Comparison of ENCODE assay signal across 8 cellular contexts in genomic region chr2:131682122-131682944, GRCh38.
DNase-seq lines count a peak whose midpoint lies in the region; ATAC-seq and TF ChIP-seq lines count a peak whose summit lies in the region.

No MANE protein-coding gene starts in this region.

- peaks cover 36% of the 10 kb centered on the region for H3K4me1 Mint-ChIP-seq in activated CD8-positive, alpha-beta T cell treated with anti-CD3 and anti-CD28 coated beads for 36 hours (ENCODE audit: low read depth)

- CTCF ChIA-PET in activated CD8-positive, alpha-beta T cell treated with anti-CD3 and anti-CD28 coated beads for 36 hours (lab: Charles Lee), result interaction anchor here (1.8 to 2.5 kb wide), 4 partner anchors 8 to 119 kb away, joined by 4 to 27 read pairs (median 7); no protein-coding TSS in a partner anchor

- H3K4me3 ChIP-seq in BE2C (ENCODE audit: low read depth, low read length), result peak overlapping the region; percentile 66
- H3K4me3 ChIP-seq in ectodermal cell (ENCODE audit: insufficient read depth, low read depth, low read length), result peak overlapping the region; percentile 69
- H3K4me3 ChIP-seq in lung, result peak overlapping the region; percentile 61

- TF ChIP-seq CTCF in BE2C (IDR thresholded peaks at IDR 0.05; ENCODE audit: low read depth, low read length), result peak; percentile 34; the same call in 1 of the 2 replicates
- no peak for TF ChIP-seq CTCF in activated CD8-positive, alpha-beta T cell treated with anti-CD3 and anti-CD28 coated beads for 36 hours (IDR thresholded peaks at IDR 0.05)
- no peak for TF ChIP-seq CTCF in lung (IDR thresholded peaks at IDR 0.05; ENCODE audit: control extremely low read depth, extremely low read depth)

- DNase-seq in BE2C (peak; percentile 83), NCI-H526 treated with DMSO at 0.1 percent for 48 hours (lab: John Stamatoyannopoulos, UW) (peak; percentile 85), lung (ENCODE audit: low spot score) (peak; percentile 75)
- peak; percentile 85 for DNase-seq in activated CD8-positive, alpha-beta T cell treated with anti-CD3 and anti-CD28 coated beads for 36 hours
- DNase-seq in stimulated activated CD4-positive, alpha-beta T cell treated with anti-CD3 and anti-CD28 coated beads, TNF-alpha, amount 100 ng/mL, for 4 hours (ENCODE audit: low read depth in 3 of 3), result peak; percentile 38 to 58 (median 52)

- H3K27ac ChIP-seq in ectodermal cell (ENCODE audit: insufficient read depth, low read depth, low read length, poor library complexity, severe bottlenecking), result no peak overlapping the region
- peak overlapping the region; percentile 4 to 78 for H3K27ac ChIP-seq in lung (ENCODE audit: low read depth in 1 of 2, low read length in 1 of 2)

- H3K36me3 Mint-ChIP-seq in activated CD8-positive, alpha-beta T cell treated with anti-CD3 and anti-CD28 coated beads for 36 hours (ENCODE audit: low read depth), result peaks cover 14% of the 10 kb centered on the region

- peak; percentile 99 for ATAC-seq in HG03378 (IDR thresholded peaks at IDR 0.05; ENCODE audit: unreplicated experiment)
- peak; percentile 100 for ATAC-seq in activated CD8-positive, alpha-beta T cell treated with anti-CD3 and anti-CD28 coated beads for 36 hours
- ATAC-seq in lung (ENCODE audit: insufficient read depth, low FRiP score), result peak; percentile 93

- no peaks in the 10 kb centered on the region for H3K9me3 Mint-ChIP-seq in activated CD8-positive, alpha-beta T cell treated with anti-CD3 and anti-CD28 coated beads for 36 hours

- 2 to 3% methylated on average over 51 of the region's 51 CpGs for WGBS in ectodermal cell, 2 experiments
- WGBS in lung, 2 donors, result 0 to 1% methylated on average over 48 to 51 of the region's 51 CpGs

- no peaks in the 10 kb centered on the region for H3K9me3 ChIP-seq in BE2C
- no peaks in the 10 kb centered on the region for H3K9me3 ChIP-seq in ectodermal cell (ENCODE audit: control insufficient read depth, low read length)
- no peaks in the 10 kb centered on the region for H3K9me3 ChIP-seq in lung (ENCODE audit: control insufficient read depth in 2 of 2, insufficient read depth in 1 of 2, low read length in 1 of 2)

- intact Hi-C loops in activated CD8-positive, alpha-beta T cell treated with anti-CD3 and anti-CD28 coated beads for 36 hours (cut with micrococcal nuclease), result no loop called here

- H3K27me3 ChIP-seq in BE2C, result no peaks in the 10 kb centered on the region
- no peaks in the 10 kb centered on the region for H3K27me3 ChIP-seq in ectodermal cell (ENCODE audit: control insufficient read depth, insufficient read depth, low read length, poor library complexity, severe bottlenecking)
- H3K27me3 ChIP-seq in lung (ENCODE audit: control insufficient read depth, insufficient read depth), result no peaks in the 10 kb centered on the region

- peak; percentile 65 for TF ChIP-seq POLR2A in GM19193 (IDR thresholded peaks at IDR 0.05; ENCODE audit: extremely low read depth, insufficient read depth, insufficient read length)

- peak overlapping the region; percentile 84 for H3K4me3 Mint-ChIP-seq in activated CD8-positive, alpha-beta T cell treated with anti-CD3 and anti-CD28 coated beads for 36 hours

- H3K4me1 ChIP-seq in BE2C, result no peaks in the 10 kb centered on the region
- no peaks in the 10 kb centered on the region for H3K4me1 ChIP-seq in ectodermal cell (ENCODE audit: control insufficient read depth, insufficient read depth, low read length)
- H3K4me1 ChIP-seq in lung (ENCODE audit: control insufficient read depth in 2 of 2, insufficient read depth in 2 of 2, low read length in 2 of 2), result peaks cover 0 to 3% of the 10 kb centered on the region in 2 donors

- peaks cover 7% of the 10 kb centered on the region for H3K27me3 Mint-ChIP-seq in activated CD8-positive, alpha-beta T cell treated with anti-CD3 and anti-CD28 coated beads for 36 hours

- H3K36me3 ChIP-seq in BE2C (no peaks in the 10 kb centered on the region), ectodermal cell (ENCODE audit: control insufficient read depth, insufficient read depth, low read length) (no peaks in the 10 kb centered on the region), lung (ENCODE audit: control insufficient read depth in 2 of 2, insufficient read depth in 2 of 2, low read length in 2 of 2) (no peaks in the 10 kb centered on the region)

- peak overlapping the region; percentile 77 for H3K27ac Mint-ChIP-seq in activated CD8-positive, alpha-beta T cell treated with anti-CD3 and anti-CD28 coated beads for 36 hours

- POLR2A ChIA-PET in activated CD8-positive, alpha-beta T cell treated with anti-CD3 and anti-CD28 coated beads for 36 hours (lab: Charles Lee), result interaction anchor here (0.6 to 1.1 kb wide), 2 partner anchors 190 to 941 kb away, joined by 3 to 4 read pairs; partner anchors contain the start of gene MZT2A
